20 cellular contexts compared by ENCODE assay signal in genomic region chr1:76300556-76300955, GRCh38.
"Had no signal": no experiment of that assay in that cellular context is flagged by ENCODE, and none has a peak within 500 bp of the region (broad histone marks: within the 10 kb centered on the region; RNA-seq: fewer than 3 reads in every experiment).

No MANE protein-coding gene starts in this region.

- FAIRE-seq: bronchial epithelial cell, frontal cortex had no signal

- H3K36me3 Mint-ChIP-seq: natural killer cell treated with Interleukin-12 subunit alpha and Interleukin-12 subunit beta and Interleukin-15 and Interleukin-18, amount 100 ng/mL, for 72 hours; stimulated activated memory B cell treated with anti-CD40 and anti-IgM and Interleukin-4, amounts not matched to agents 10 μg/mL and 1 μg/mL and 100 μg/mL, for 72 hours had no signal

- H3K9me3 ChIP-seq: adrenal gland, lower lobe of right lung, sigmoid colon, testis, upper lobe of left lung had no signal

- DNase-seq: activated CD4-positive, CD25-positive, alpha-beta regulatory T cell treated with anti-CD3 and anti-CD28 coated beads, Interleukin-2, amount 50 U/mL, for 72 hours; activated CD8-positive, alpha-beta memory T cell treated with anti-CD3 and anti-CD28 coated beads, Interleukin-2, amount 50 U/mL, for 4 hours; activated gamma-delta T cell treated with Interleukin-2 at 50 U/mL for 16 hours; adrenal gland; effector CD4-positive, alpha-beta T cell; hypothalamus; islet precursor cell; left colon; lower lobe of right lung; sigmoid colon; stimulated activated CD4-positive, alpha-beta T cell treated with anti-CD3 and anti-CD28 coated beads, Interleukin-4, amount 100 ng/mL, for 24 hours; T-helper 2 cell; testis; upper lobe of left lung had no signal

- H3K4me1 ChIP-seq: adrenal gland, lower lobe of right lung, sigmoid colon, testis had no signal

- H3K27me3 Mint-ChIP-seq: stimulated activated memory B cell treated with anti-CD40 and anti-IgM and Interleukin-4, amounts not matched to agents 10 μg/mL and 1 μg/mL and 100 μg/mL, for 72 hours had no signal

- H3K36me3 ChIP-seq: adrenal gland, lower lobe of right lung, sigmoid colon, upper lobe of left lung had no signal

- H3K27ac Mint-ChIP-seq: activated T-helper 1 cell treated with anti-CD3 and anti-CD28 coated beads, Interleukin-12 subunit alpha, Interleukin-12 subunit beta, Interleukin-2, Interleukin-4 antibody, amounts not matched to agents 30 ng/mL and 10 ng/mL and 1 ng/mL, durations not matched to agents 14 hours and 24 hours and 36 hours; natural killer cell treated with Interleukin-12 subunit alpha and Interleukin-12 subunit beta and Interleukin-15 and Interleukin-18, amount 100 ng/mL, for 72 hours; stimulated activated memory B cell treated with anti-CD40 and anti-IgM and Interleukin-4, amounts not matched to agents 10 μg/mL and 1 μg/mL and 100 μg/mL, for 72 hours had no signal

- H3K4me3 ChIP-seq: adrenal gland, lower lobe of right lung, sigmoid colon, testis, upper lobe of left lung had no signal

- H3K27ac ChIP-seq: adrenal gland, lower lobe of right lung, sigmoid colon, testis, upper lobe of left lung, VCaP had no signal

- H3K9me3 Mint-ChIP-seq: activated T-helper 1 cell treated with anti-CD3 and anti-CD28 coated beads, Interleukin-12 subunit alpha, Interleukin-12 subunit beta, Interleukin-2, Interleukin-4 antibody, amounts not matched to agents 30 ng/mL and 10 ng/mL and 1 ng/mL, durations not matched to agents 14 hours and 24 hours and 36 hours; natural killer cell treated with Interleukin-12 subunit alpha and Interleukin-12 subunit beta and Interleukin-15 and Interleukin-18, amount 100 ng/mL, for 72 hours; stimulated activated memory B cell treated with anti-CD40 and anti-IgM and Interleukin-4, amounts not matched to agents 10 μg/mL and 1 μg/mL and 100 μg/mL, for 72 hours had no signal

- H3K27me3 ChIP-seq: adrenal gland, sigmoid colon, testis, upper lobe of left lung had no signal

- H3K4me3 Mint-ChIP-seq: activated T-helper 1 cell treated with anti-CD3 and anti-CD28 coated beads, Interleukin-12 subunit alpha, Interleukin-12 subunit beta, Interleukin-2, Interleukin-4 antibody, amounts not matched to agents 30 ng/mL and 10 ng/mL and 1 ng/mL, durations not matched to agents 14 hours and 24 hours and 36 hours; natural killer cell treated with Interleukin-12 subunit alpha and Interleukin-12 subunit beta and Interleukin-15 and Interleukin-18, amount 100 ng/mL, for 72 hours; stimulated activated memory B cell treated with anti-CD40 and anti-IgM and Interleukin-4, amounts not matched to agents 10 μg/mL and 1 μg/mL and 100 μg/mL, for 72 hours had no signal

- ATAC-seq: left colon; lower lobe of right lung; natural killer cell treated with Interleukin-12 subunit alpha and Interleukin-12 subunit beta and Interleukin-15 and Interleukin-18, amount 100 ng/mL, for 72 hours; stimulated activated memory B cell treated with anti-CD40 and anti-IgM and Interleukin-4, amounts not matched to agents 10 μg/mL and 1 μg/mL and 100 μg/mL, for 72 hours had no signal
